ENCODE assay signal across 29 cellular contexts in genomic region chr5:131198625-131199024, GRCh38. TPM values are rescaled to one million over a fixed set of nuclear protein-coding genes. Genes with fewer than 3 reads are reported as not detected.
DNase-seq lines count a peak whose midpoint lies in the region; ATAC-seq, FAIRE-seq and TF ChIP-seq lines count a peak whose summit lies in the region.
"Had no signal": no experiment of that assay in that cellular context is flagged by ENCODE, and none has a peak within 500 bp of the region (broad histone marks: within the 10 kb centered on the region; RNA-seq: fewer than 3 reads in every experiment).

No MANE protein-coding gene starts in this region.

- dilution Hi-C loops in IMR-90 (cut with HindIII; ENCODE audit: low sequenced_read_pairs, unreplicated experiment) = no loop called here

- no TSS peak for BruUV-seq in IMR-90 (replicated peaks; lab: Mats Ljungman, UMichigan)

- H3K27ac ChIP-seq in IMR-90 (ENCODE audit: insufficient read depth, low read length) (no peak overlapping the region), astrocyte (ENCODE audit: low read depth, low read length) (no peak overlapping the region), psoas muscle (no peak overlapping the region)
- H3K27ac ChIP-seq: BLaER1 treated with 17β-estradiol and CSF1 and Interleukin-3, amounts not matched to agents 10 nM and 100 nM; HL-60; left ventricle myocardium inferior; stomach had no signal

- no peak overlapping the region for H2BK120ac ChIP-seq in IMR-90 (ENCODE audit: low read depth, low read length)

- no peak overlapping the region for H3K27ac Mint-ChIP-seq in astrocyte (ENCODE audit: unreplicated experiment)
- H3K27ac Mint-ChIP-seq: activated CD8-positive, alpha-beta memory T cell treated with anti-CD3 and anti-CD28 coated beads, Interleukin-2, amount 10 ng/mL, durations not matched to agents 7 days and 5 days; activated naive CD4-positive, alpha-beta T cell treated with anti-CD3 and anti-CD28 coated beads for 36 hours; effector memory CD8-positive, alpha-beta T cell; mesothelial cell of epicardium; naive thymus-derived CD4-positive, alpha-beta T cell; progenitor cell of endocrine pancreas; WTC11 had no signal

- TF ChIP-seq RAD21 in IMR-90 (IDR thresholded peaks at IDR 0.05; ENCODE audit: low read length) = no peak

- H3K27me3 ChIP-seq in IMR-90 (ENCODE audit: control insufficient read depth, insufficient read depth, low read length) = no peaks in the 10 kb centered on the region
- no peaks in the 10 kb centered on the region for H3K27me3 ChIP-seq in astrocyte (ENCODE audit: insufficient read depth, low read length)
- H3K27me3 ChIP-seq in psoas muscle (ENCODE audit: insufficient read depth in 3 of 3, low read length in 2 of 3) = no peaks in the 10 kb centered on the region
- H3K27me3 ChIP-seq: BLaER1 treated with 17β-estradiol and CSF1 and Interleukin-3, amounts not matched to agents 10 nM and 100 nM; stomach had no signal

- H3K4ac ChIP-seq in IMR-90 (ENCODE audit: low read depth, low read length) = no peak overlapping the region

- H3K9me3 ChIP-seq in IMR-90 (ENCODE audit: control insufficient read depth, insufficient read depth, low read length) (no peaks in the 10 kb centered on the region), astrocyte (ENCODE audit: insufficient read depth, low read depth, low read length) (no peaks in the 10 kb centered on the region), psoas muscle (no peaks in the 10 kb centered on the region)
- H3K9me3 ChIP-seq: BLaER1 treated with 17β-estradiol and CSF1 and Interleukin-3, amounts not matched to agents 10 nM and 100 nM; left ventricle myocardium inferior; stomach had no signal

- no peak overlapping the region for H4K8ac ChIP-seq in IMR-90 (ENCODE audit: low read depth in 2 of 2, low read length in 2 of 2)

- H2BK20ac ChIP-seq in IMR-90 (ENCODE audit: low read depth, low read length) = no peak overlapping the region

- no peaks in the 10 kb centered on the region for H3K4me1 ChIP-seq in IMR-90 (ENCODE audit: control insufficient read depth, insufficient read depth, low read length)
- H3K4me1 ChIP-seq in astrocyte (ENCODE audit: insufficient read depth, low read length) = no peaks in the 10 kb centered on the region
- H3K4me1 ChIP-seq in psoas muscle = peaks cover 4% of the 10 kb centered on the region
- H3K4me1 ChIP-seq: BLaER1 treated with 17β-estradiol and CSF1 and Interleukin-3, amounts not matched to agents 10 nM and 100 nM; left ventricle myocardium inferior; stomach had no signal

- no peaks in the 10 kb centered on the region for H4K20me1 ChIP-seq in IMR-90 (ENCODE audit: insufficient read depth, low read length)
- no peaks in the 10 kb centered on the region for H4K20me1 ChIP-seq in astrocyte (ENCODE audit: insufficient read depth, low read length)
- H4K20me1 ChIP-seq: BLaER1 treated with 17β-estradiol and CSF1 and Interleukin-3, amounts not matched to agents 10 nM and 100 nM had no signal

- CTCF ChIA-PET in IMR-90 (lab: Yijun Ruan, JAX) = no interaction called here

- no peak overlapping the region for H2BK5ac ChIP-seq in IMR-90 (ENCODE audit: low read depth, low read length, poor library complexity, severe bottlenecking)

- no peak for TF ChIP-seq POLR2A in IMR-90 (IDR thresholded peaks at IDR 0.05; ENCODE audit: low read depth, low read length)

- H3K4me2 ChIP-seq in IMR-90 (ENCODE audit: low read depth, low read length) = no peak overlapping the region
- no peak overlapping the region for H3K4me2 ChIP-seq in astrocyte (ENCODE audit: low read length)
- H3K4me2 ChIP-seq: BLaER1 treated with 17β-estradiol and CSF1 and Interleukin-3, amounts not matched to agents 10 nM and 100 nM had no signal

- no peak overlapping the region for H3K4me3 ChIP-seq in IMR-90 (ENCODE audit: insufficient read depth, low read depth, low read length)
- H3K4me3 ChIP-seq in astrocyte (ENCODE audit: insufficient read depth, low read depth, low read length) = no peak overlapping the region
- no peak overlapping the region for H3K4me3 ChIP-seq in psoas muscle
- H3K4me3 ChIP-seq: BLaER1 treated with 17β-estradiol and CSF1 and Interleukin-3, amounts not matched to agents 10 nM and 100 nM; left ventricle myocardium inferior; stomach had no signal

- H2AFZ ChIP-seq in IMR-90 (replicated peaks; ENCODE audit: low read length, poor library complexity) = no peak overlapping the region
- H2AFZ ChIP-seq in astrocyte (ENCODE audit: low read depth, low read length) = no peak overlapping the region

- no peaks in the 10 kb centered on the region for H3K4me1 Mint-ChIP-seq in astrocyte (ENCODE audit: low read depth, unreplicated experiment)
- H3K4me1 Mint-ChIP-seq: activated CD8-positive, alpha-beta memory T cell treated with anti-CD3 and anti-CD28 coated beads, Interleukin-2, amount 10 ng/mL, durations not matched to agents 7 days and 5 days; mesothelial cell of epicardium had no signal

- H2AK5ac ChIP-seq in IMR-90 (ENCODE audit: low read depth, low read length) = no peak overlapping the region

- H3K18ac ChIP-seq in IMR-90 (ENCODE audit: low read depth, low read length) = no peak overlapping the region

- no peak overlapping the region for H4K91ac ChIP-seq in IMR-90 (ENCODE audit: insufficient read depth, low read depth, low read length)

- H4K5ac ChIP-seq in IMR-90 (ENCODE audit: low read depth, low read length) = no peak overlapping the region

- intact Hi-C loops in IMR-90 (cut with micrococcal nuclease) = no loop called here
- intact Hi-C loops in psoas muscle (cut with DNase I) = no loop called here

- 0 out of 2 replicates have a peak, but pooled peaks cover 2% of the 10 kb centered on the region for H3K9me1 ChIP-seq in IMR-90 (ENCODE audit: insufficient read depth, low read length)

- H3K4me3 Mint-ChIP-seq in astrocyte (ENCODE audit: unreplicated experiment) = no peak overlapping the region
- H3K4me3 Mint-ChIP-seq: activated CD8-positive, alpha-beta memory T cell treated with anti-CD3 and anti-CD28 coated beads, Interleukin-2, amount 10 ng/mL, durations not matched to agents 7 days and 5 days; activated naive CD4-positive, alpha-beta T cell treated with anti-CD3 and anti-CD28 coated beads for 36 hours; effector memory CD8-positive, alpha-beta T cell; mesothelial cell of epicardium; naive thymus-derived CD4-positive, alpha-beta T cell; WTC11 had no signal

- no peak overlapping the region for H3K14ac ChIP-seq in IMR-90 (replicated peaks; ENCODE audit: low read depth, low read length)

- POLR2A ChIA-PET in IMR-90 (lab: Charles Lee; ENCODE audit: unreplicated experiment) = no interaction called here

- no peaks in the 10 kb centered on the region for H3K79me2 ChIP-seq in astrocyte (ENCODE audit: insufficient read depth, low read length)

- no peaks in the 10 kb centered on the region for H3K9me3 Mint-ChIP-seq in astrocyte (ENCODE audit: unreplicated experiment)
- H3K9me3 Mint-ChIP-seq: activated naive CD4-positive, alpha-beta T cell treated with anti-CD3 and anti-CD28 coated beads for 36 hours; effector memory CD8-positive, alpha-beta T cell; mesothelial cell of epicardium; naive thymus-derived CD4-positive, alpha-beta T cell; WTC11 had no signal

- in situ Hi-C loops in IMR-90 (cut with MboI; ENCODE audit: low sequenced_read_pairs) = no loop called here

- H2AK9ac ChIP-seq in IMR-90 (replicated peaks; ENCODE audit: low read depth, low read length, poor library complexity) = no peak overlapping the region

- peak; percentile 4 for DNase-seq in GM04503 (ENCODE audit: low read depth)
- DNase-seq in IMR-90 = peak; percentile 78
- DNase-seq in astrocyte (ENCODE audit: low read depth) = peak; percentile 41
- peak; percentile 52 for DNase-seq in iris pigment epithelial cell (ENCODE audit: low read depth)
- no peak for DNase-seq in psoas muscle
- no peak for DNase-seq in NCI-H1417 treated with DMSO at 0.1 percent for 48 hours (lab: John Stamatoyannopoulos, UW)
- DNase-seq: activated CD4-positive, alpha-beta T cell treated with anti-CD3 and anti-CD28 coated beads, Interleukin-2, amount 50 U/mL, for 1 hour; activated CD8-positive, alpha-beta memory T cell treated with anti-CD3 and anti-CD28 coated beads, Interleukin-2, amount 10 ng/mL, durations not matched to agents 7 days and 5 days; activated naive CD4-positive, alpha-beta T cell treated with anti-CD3 and anti-CD28 coated beads for 36 hours; effector memory CD8-positive, alpha-beta T cell; erythroblast; GF-D8; hippocampal formation; left ventricle myocardium inferior; naive thymus-derived CD4-positive, alpha-beta T cell; NCI-H1092 treated with DMSO at 0.1 percent for 48 hours; NCI-H1930; NCI-H526 treated with DMSO at 0.1 percent for 48 hours; stomach; SW 1271; trophoblast cell had no signal

- no peaks in the 10 kb centered on the region for H3K27me3 Mint-ChIP-seq in astrocyte (ENCODE audit: low read depth, unreplicated experiment)
- H3K27me3 Mint-ChIP-seq: activated CD8-positive, alpha-beta memory T cell treated with anti-CD3 and anti-CD28 coated beads, Interleukin-2, amount 10 ng/mL, durations not matched to agents 7 days and 5 days; effector memory CD8-positive, alpha-beta T cell; naive thymus-derived CD4-positive, alpha-beta T cell; progenitor cell of endocrine pancreas had no signal

- no peak overlapping the region for H3K23ac ChIP-seq in IMR-90 (ENCODE audit: low read depth, low read length)

- ATAC-seq in IMR-90 (ENCODE audit: low read depth) (peak; percentile 48; the same call in 1 of the 2 replicates), psoas muscle (no peak), HG03469 (IDR thresholded peaks at IDR 0.05; ENCODE audit: unreplicated experiment) (no peak)
- ATAC-seq: activated CD8-positive, alpha-beta memory T cell treated with anti-CD3 and anti-CD28 coated beads, Interleukin-2, amount 10 ng/mL, durations not matched to agents 7 days and 5 days; effector memory CD8-positive, alpha-beta T cell; naive thymus-derived CD4-positive, alpha-beta T cell; Panc1; WTC11 had no signal

- WGBS in IMR-90 (ENCODE audit: extremely low coverage in 2 of 2, insufficient read length in 1 of 2), 2 experiments = no CpG with 5 or more reads among the region's 5 CpGs
- 82 to 96% (median 87%) methylated on average over 5 of the region's 5 CpGs for WGBS in psoas muscle, 3 donors

- no peaks in the 10 kb centered on the region for H3K36me3 Mint-ChIP-seq in astrocyte (ENCODE audit: low read depth, unreplicated experiment)
- H3K36me3 Mint-ChIP-seq: WTC11 had no signal

- H3K56ac ChIP-seq in IMR-90 (ENCODE audit: extremely low read depth, insufficient read depth, low read length) = no peak overlapping the region

- H3K9ac ChIP-seq in IMR-90 (ENCODE audit: low read depth, low read length) = no peak overlapping the region
- no peak overlapping the region for H3K9ac ChIP-seq in astrocyte (ENCODE audit: low read length)
- H3K9ac ChIP-seq: BLaER1 treated with 17β-estradiol and CSF1 and Interleukin-3, amounts not matched to agents 10 nM and 100 nM had no signal

- no peaks in the 10 kb centered on the region for H3K79me1 ChIP-seq in IMR-90 (ENCODE audit: low read depth in 1 of 2, low read length in 2 of 2)

- no peak overlapping the region for H2BK15ac ChIP-seq in IMR-90 (ENCODE audit: low read depth, low read length)

- H3K36me3 ChIP-seq in IMR-90 (ENCODE audit: control insufficient read depth, insufficient read depth, low read length) (no peaks in the 10 kb centered on the region), astrocyte (ENCODE audit: insufficient read depth, low read length) (no peaks in the 10 kb centered on the region), psoas muscle (ENCODE audit: insufficient read depth in 1 of 2, low read depth in 1 of 2) (peaks cover 0 to 19% of the 10 kb centered on the region in 2 donors)

- TF ChIP-seq CTCF in IMR-90 (conservative IDR thresholded peaks at IDR 0.05; ENCODE audit: low read depth, low read length) (no peak), astrocyte (IDR thresholded peaks at IDR 0.05; ENCODE audit: insufficient read depth, low read depth, low read length) (no peak), psoas muscle (IDR thresholded peaks at IDR 0.05) (no peak)

- no peak for FAIRE-seq in astrocyte (lab: Jason Lieb, UNC)
- FAIRE-seq: GM19239 had no signal

RNA-seq across cellular contexts. Expression of gene LYRM7, which starts 27.9 kb away (rescaled TPM):
- total RNA-seq in IMR-90 (2012; rRNA removed) (3.4 and 6.4 TPM in 2 replicates), astrocyte (6.6 and 7.0 TPM in 2 replicates), psoas muscle (10 to 100 TPM; 21.4 to 31.0 (median 26.1) TPM)
- polyA plus RNA-seq in IMR-90 (2012; rRNA removed) (1.6 and 2.5 TPM in 2 replicates), psoas muscle (10 to 100 TPM; 11.3 to 28.5 (median 12.5) TPM)
- polyA plus RNA-seq in IMR-90 (2012; cell fraction: cytosol; rRNA removed) = 0.37 and 0.81 TPM in 2 replicates
- 2.6 and 3.6 TPM in 2 replicates for polyA plus RNA-seq in IMR-90 (2012; cell fraction: nucleus; rRNA removed; ENCODE audit: low replicate concordance)

RNA-seq across cellular contexts. Expression of gene HINT1, which starts 33.6 kb away (rescaled TPM):
- total RNA-seq in IMR-90 (2012; rRNA removed) (179 and 181 TPM in 2 replicates), astrocyte (217 and 243 TPM in 2 replicates), psoas muscle (100 to 1,000 TPM; 205 to 331 (median 236) TPM)
- polyA plus RNA-seq in IMR-90 (2012; rRNA removed) (347 and 352 TPM in 2 replicates), psoas muscle (100 to 1,000 TPM; 280 to 441 (median 388) TPM)
- 142 and 333 TPM in 2 replicates for polyA plus RNA-seq in IMR-90 (2012; cell fraction: cytosol; rRNA removed)
- polyA plus RNA-seq in IMR-90 (2012; cell fraction: nucleus; rRNA removed; ENCODE audit: low replicate concordance) = 86.7 and 151 TPM in 2 replicates

Comparison
In these comparisons a context has a peak if more than half of its experiments do, and no peak if none do; other contexts are left out.
1. DNase-seq: peak in GM04503 (single experiment), IMR-90 (single experiment), astrocyte (single experiment) and iris pigment epithelial cell (single experiment); none in psoas muscle (0 of 2) and NCI-H1417 treated with DMSO at 0.1 percent for 48 hours (single experiment).